2 cellular contexts compared by ENCODE assay signal in genomic region chr9:122819791-122820489, GRCh38.
TF ChIP-seq lines count a peak whose summit lies in the region.

No MANE protein-coding gene starts in this region.

TF ChIP-seq in A549, 52 proteins besides CTCF, POLR2A, EP300 and RAD21:
- TF ChIP-seq KDM5A (IDR thresholded peaks at IDR 0.05) (no peak), ZFP36 (IDR thresholded peaks at IDR 0.05; ENCODE audit: borderline replicate concordance, partially characterized antibody) (no peak), HOXA7 (CRISPR knock-in tag; IDR thresholded peaks at IDR 0.05) (no peak)
TF ChIP-seq in A549: peak in this region for 0.

TF ChIP-seq in IMR-90, 13 proteins besides CTCF, POLR2A, EP300 and RAD21:
- TF ChIP-seq BHLHE40 (IDR thresholded peaks at IDR 0.05; ENCODE audit: low read depth, low read length) (no peak), USF2 (IDR thresholded peaks at IDR 0.05; ENCODE audit: low read depth, low read length) (peak; percentile 42; the same call in 1 of the 2 replicates)
